Comparison of ENCODE assay signal across 9 cellular contexts in genomic region chr2:111116016-111116746, GRCh38. TPM values are rescaled to one million over a fixed set of nuclear protein-coding genes. Genes with fewer than 3 reads are reported as not detected.
A peak's percentile ranks its signal among the peaks of the same experiment; 100 is the strongest.
DNase-seq lines count a peak whose midpoint lies in the region; ATAC-seq, FAIRE-seq and TF ChIP-seq lines count a peak whose summit lies in the region.
"Had no signal": no experiment of that assay in that cellular context is flagged by ENCODE, and none has a peak within 500 bp of the region (broad histone marks: within the 10 kb centered on the region; RNA-seq: fewer than 3 reads in every experiment).

No MANE protein-coding gene starts in this region.

- in situ Hi-C loops in HepG2 (cut with HindIII; ENCODE audit: extremely low pct_ligation_motif_present, low pct_unique_long_range_greater_than_20kb): loop anchor here (5.0 kb wide), 1 partner anchor 586 kb away; no protein-coding TSS in a partner anchor

- H3K9me3 Mint-ChIP-seq in T-helper 1 cell treated with Interleukin-12 subunit alpha and Interleukin-12 subunit beta and Interleukin-4 antibody, amounts not matched to agents 30 μg/mL and 1 μg/mL, for 36 hours: no peaks in the 10 kb centered on the region

- peaks cover 1% of the 10 kb centered on the region for H3K79me2 ChIP-seq in HepG2 (ENCODE audit: insufficient read depth, low read length)

- H3K9me3 ChIP-seq in HepG2 (ENCODE audit: low read length): no peaks in the 10 kb centered on the region
- no peaks in the 10 kb centered on the region for H3K9me3 ChIP-seq in right lobe of liver
- H3K9me3 ChIP-seq: HAP-1 had no signal

- H3K27ac ChIP-seq in HepG2 (ENCODE audit: extremely low read length, insufficient read depth, low read length) (no peak overlapping the region), right lobe of liver (no peak overlapping the region)

- H3K4me1 ChIP-seq in HepG2 (ENCODE audit: insufficient read depth, low read length) (peaks cover 21% of the 10 kb centered on the region), right lobe of liver (peaks cover 0 to 21% (median 5%) of the 10 kb centered on the region in 4 donors)

- H3K4me3 Mint-ChIP-seq in T-helper 1 cell treated with Interleukin-12 subunit alpha and Interleukin-12 subunit beta and Interleukin-4 antibody, amounts not matched to agents 30 μg/mL and 1 μg/mL, for 36 hours: peak overlapping the region; percentile 56

- H3K36me3 ChIP-seq in HepG2 (replicated peaks in 1 of 2; ENCODE audit: control insufficient read depth in 1 of 2, insufficient read depth in 2 of 2, low read length in 2 of 2): no peaks in the 10 kb centered on the region
- no peaks in the 10 kb centered on the region for H3K36me3 ChIP-seq in right lobe of liver
- H3K36me3 ChIP-seq: HAP-1 had no signal

- H3K27me3 ChIP-seq in HepG2 (ENCODE audit: control insufficient read depth in 1 of 2, insufficient read depth in 2 of 2, low read length in 2 of 2): peaks cover 0 to 12% of the 10 kb centered on the region in 2 experiments; a peak in 4 of 5 replicates
- H3K27me3 ChIP-seq in right lobe of liver: peaks cover 0 to 16% of the 10 kb centered on the region in 2 donors

- 37% methylated on average over 7 of the region's 7 CpGs for WGBS in HepG2 (ENCODE audit: low lambda C conversion rate)
- WGBS in right lobe of liver (ENCODE audit: insufficient coverage, low coverage, low lambda C conversion rate, missing lambda C conversion rate): 34% methylated on average over 7 of the region's 7 CpGs

- intact Hi-C loops in HepG2 (cut with micrococcal nuclease; ENCODE audit: unreplicated experiment) (loop anchor here (10.0 kb wide), 1 partner anchor 579 kb away; no protein-coding TSS in a partner anchor), right lobe of liver (cut with DNase I) (no loop called here)

- no peaks in the 10 kb centered on the region for H4K20me1 ChIP-seq in HepG2 (ENCODE audit: insufficient read depth, low read length)

- no TSS peak for BruUV-seq in HepG2 (replicated peaks; lab: Mats Ljungman, UMichigan)

- peaks cover 41% of the 10 kb centered on the region for H3K4me1 Mint-ChIP-seq in T-helper 1 cell treated with Interleukin-12 subunit alpha and Interleukin-12 subunit beta and Interleukin-4 antibody, amounts not matched to agents 30 μg/mL and 1 μg/mL, for 36 hours (ENCODE audit: low read depth)

- peak overlapping the region; percentile 3 for H3K27ac Mint-ChIP-seq in T-helper 1 cell treated with Interleukin-12 subunit alpha and Interleukin-12 subunit beta and Interleukin-4 antibody, amounts not matched to agents 30 μg/mL and 1 μg/mL, for 36 hours

- no peak for FAIRE-seq in HepG2 (lab: Jason Lieb, UNC)

- no peak for DNase-seq in HepG2 (ENCODE audit: low spot score)
- no peak for DNase-seq in right lobe of liver
- peak; percentile 24 for DNase-seq in stimulated activated naive CD8-positive, alpha-beta T cell treated with anti-CD3 and anti-CD28 coated beads, Interleukin-15, Interleukin-2, amounts not matched to agents 100 U/mL and 50 U/mL, for 24 hours
- no peak for DNase-seq in cortex of kidney (lab: John Stamatoyannopoulos, UW)
- no peak for DNase-seq in mesenteric fat pad (ENCODE audit: low spot score)
- DNase-seq in NK-92 (lab: John Stamatoyannopoulos, UW; ENCODE audit: unreplicated experiment): no peak

- POLR2A ChIA-PET in HepG2 (lab: Yijun Ruan, JAX): no interaction called here

- H3K9ac ChIP-seq in HepG2 (ENCODE audit: insufficient read depth, low read depth, low read length): no peak overlapping the region

- H3K4me3 ChIP-seq in HepG2 (replicated peaks in 1 of 3; ENCODE audit: insufficient read depth in 1 of 3, low read depth in 2 of 3, low read length in 3 of 3): no peak overlapping the region
- H3K4me3 ChIP-seq in right lobe of liver: no peak overlapping the region
- H3K4me3 ChIP-seq: HAP-1 had no signal

- H3K4me2 ChIP-seq in HepG2 (ENCODE audit: low read depth, low read length): no peak overlapping the region

- TF ChIP-seq EP300 in HepG2 (IDR thresholded peaks at IDR 0.05; ENCODE audit: low read depth in 2 of 2, low read length in 2 of 2): no peak
- no peak for TF ChIP-seq EP300 in HepG2 (CRISPR knock-in tag; IDR thresholded peaks at IDR 0.05; ENCODE audit: borderline replicate concordance)

- H3K27me3 Mint-ChIP-seq in T-helper 1 cell treated with Interleukin-12 subunit alpha and Interleukin-12 subunit beta and Interleukin-4 antibody, amounts not matched to agents 30 μg/mL and 1 μg/mL, for 36 hours (ENCODE audit: low read depth): peaks cover 77% of the 10 kb centered on the region

- H2AFZ ChIP-seq in HepG2 (ENCODE audit: low read length): no peak overlapping the region

- ATAC-seq in HepG2: no peak
- no peak for ATAC-seq in right lobe of liver
- peak; percentile 39 for ATAC-seq in GM21786 (IDR thresholded peaks at IDR 0.05; ENCODE audit: unreplicated experiment)
- ATAC-seq in stimulated activated naive CD8-positive, alpha-beta T cell treated with anti-CD3 and anti-CD28 coated beads, Interleukin-15, Interleukin-2, amounts not matched to agents 100 U/mL and 50 U/mL, for 24 hours: peak; percentile 34

- no peak for TF ChIP-seq RAD21 in HepG2 (CRISPR knock-in tag; IDR thresholded peaks at IDR 0.05)

- no peak for TF ChIP-seq POLR2A in HepG2 (IDR thresholded peaks at IDR 0.05; ENCODE audit: insufficient read depth in 1 of 2, low read depth in 2 of 2, low read length in 2 of 2)
- TF ChIP-seq POLR2A in right lobe of liver (IDR thresholded peaks at IDR 0.05): no peak

- CTCF ChIA-PET in HepG2 (lab: Yijun Ruan, JAX; ENCODE audit: low intra/inter-chr PET ratio, low total read pairs): interaction anchor here (1.2 to 1.9 kb wide), 2 partner anchors 19 to 586 kb away, joined by 4 to 9 read pairs; no protein-coding TSS in a partner anchor

- peaks cover 6% of the 10 kb centered on the region for H3K36me3 Mint-ChIP-seq in T-helper 1 cell treated with Interleukin-12 subunit alpha and Interleukin-12 subunit beta and Interleukin-4 antibody, amounts not matched to agents 30 μg/mL and 1 μg/mL, for 36 hours (ENCODE audit: low read depth)

- TF ChIP-seq CTCF in HepG2 (CRISPR knock-in tag; IDR thresholded peaks at IDR 0.05) (no peak), right lobe of liver (IDR thresholded peaks at IDR 0.05) (no peak)

TF ChIP-seq in HepG2, 621 proteins besides CTCF, POLR2A, EP300 and RAD21:
- TF ChIP-seq ZNF136 (CRISPR knock-in tag; IDR thresholded peaks at IDR 0.05; ENCODE audit: low read depth): no peak
- 0 out of 2 replicates have a peak, but pooled peaks have one; percentile 61 for TF ChIP-seq CENPX (CRISPR knock-in tag; IDR thresholded peaks at IDR 0.05)
- TF ChIP-seq, protein P1, sequence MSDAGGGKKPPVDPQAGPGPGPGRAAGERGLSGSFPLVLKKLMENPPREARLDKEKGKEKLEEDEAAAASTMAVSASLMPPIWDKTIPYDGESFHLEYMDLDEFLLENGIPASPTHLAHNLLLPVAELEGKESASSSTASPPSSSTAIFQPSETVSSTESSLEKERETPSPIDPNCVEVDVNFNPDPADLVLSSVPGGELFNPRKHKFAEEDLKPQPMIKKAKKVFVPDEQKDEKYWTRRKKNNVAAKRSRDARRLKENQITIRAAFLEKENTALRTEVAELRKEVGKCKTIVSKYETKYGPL (CRISPR knock-in tag; IDR thresholded peaks at IDR 0.05): no peak
- no peak for TF ChIP-seq ZNF251 (CRISPR knock-in tag; IDR thresholded peaks at IDR 0.05)
TF ChIP-seq in HepG2: peak in this region for 1.

RNA-seq across cellular contexts. Expression of gene BCL2L11, which starts 4.5 kb away (rescaled TPM):
- total RNA-seq in HepG2 (2016; rRNA removed; fragmentation: Illumina TruSeq; extraction: Trizol) (9.7 and 9.9 TPM in 2 replicates), right lobe of liver (10 to 100 TPM in 2 of 6 experiments, 1 to 10 TPM in 4; 6.5 to 13.0 (median 8.8) TPM), mesenteric fat pad (9.0 TPM)
- total RNA-seq in HepG2 (2016; cell fraction: cytosol; rRNA removed; fragmentation: Illumina TruSeq; extraction: Trizol; ENCODE audit: low read depth): 1.5 and 4.5 TPM in 2 replicates
- total RNA-seq in HepG2 (2016; cell fraction: insoluble cytoplasmic fraction; rRNA removed; fragmentation: Illumina TruSeq; extraction: Trizol): 6.4 and 9.7 TPM in 2 replicates
- 6.9 and 7.6 TPM in 2 replicates for total RNA-seq in HepG2 (2016; cell fraction: membrane; rRNA removed; fragmentation: Illumina TruSeq; extraction: Trizol)
- 22.7 and 24.2 TPM in 2 replicates for total RNA-seq in HepG2 (2016; cell fraction: nucleus; rRNA removed; fragmentation: Illumina TruSeq; extraction: Trizol)
- 6.1 and 6.4 TPM in 2 replicates for polyA plus RNA-seq in HepG2 (2011; rRNA removed)
- polyA plus RNA-seq in HepG2 (2011; cell fraction: cytosol; rRNA removed): 3.7 and 5.7 TPM in 2 replicates
- polyA plus RNA-seq in HepG2 (2011; cell fraction: nucleus; rRNA removed): 9.5 and 16.1 TPM in 2 replicates
- 11.6 and 12.0 TPM in 2 replicates for polyA plus RNA-seq in HepG2 (2012)
- polyA plus RNA-seq in HepG2 (2016; cell fraction: cytosol; fragmentation: Illumina TruSeq; extraction: Trizol; ENCODE audit: low read depth): 1.6 and 2.1 TPM in 2 replicates
- 9.9 and 10.8 TPM in 2 replicates for polyA plus RNA-seq in HepG2 (2016; cell fraction: insoluble cytoplasmic fraction; fragmentation: Illumina TruSeq; extraction: Trizol; ENCODE audit: low read depth)
- 3.1 and 3.8 TPM in 2 replicates for polyA plus RNA-seq in HepG2 (2016; cell fraction: membrane; fragmentation: Illumina TruSeq; extraction: Trizol; ENCODE audit: low read depth)
- 22.4 and 23.3 TPM in 2 replicates for polyA plus RNA-seq in HepG2 (2016; cell fraction: nucleus; fragmentation: Illumina TruSeq; extraction: Trizol; ENCODE audit: insufficient read depth, low read depth)
- 7.4 and 11.0 TPM in 2 replicates for polyA minus RNA-seq in HepG2 (2011; rRNA and poly(A)+ RNA removed; ENCODE audit: low replicate concordance)
- polyA minus RNA-seq in HepG2 (2011; cell fraction: cytosol; rRNA and poly(A)+ RNA removed): 6.5 and 6.6 TPM in 2 replicates
- 24.2 and 24.5 TPM in 2 replicates for polyA minus RNA-seq in HepG2 (2011; cell fraction: nucleus; rRNA and poly(A)+ RNA removed)

Comparison
In these comparisons a context has a peak if more than half of its experiments do, and no peak if none do; other contexts are left out.
1. ATAC-seq: peak in GM21786 (single experiment) and stimulated activated naive CD8-positive, alpha-beta T cell treated with anti-CD3 and anti-CD28 coated beads, Interleukin-15, Interleukin-2, amounts not matched to agents 100 U/mL and 50 U/mL, for 24 hours (single experiment); none in HepG2 (single experiment) and right lobe of liver (0 of 4).